Comparison of ENCODE assay signal across 8 cellular contexts in genomic region chr4:109730294-109731051, GRCh38. TPM values are rescaled to one million over a fixed set of nuclear protein-coding genes. Genes with fewer than 3 reads are reported as not detected.
DNase-seq lines count a peak whose midpoint lies in the region; ATAC-seq and TF ChIP-seq lines count a peak whose summit lies in the region.

No MANE protein-coding gene starts in this region.

- BruUV-seq in MCF 10A (replicated peaks; lab: Mats Ljungman, UMichigan), result no TSS peak

- no peak for TF ChIP-seq EP300 in sigmoid colon (IDR thresholded peaks at IDR 0.05)

- TF ChIP-seq CTCF in CD4-positive, alpha-beta T cell (IDR thresholded peaks at IDR 0.05), result no peak
- no peak for TF ChIP-seq CTCF in MCF 10A (IDR thresholded peaks at IDR 0.05; ENCODE audit: unreplicated experiment)
- no peak for TF ChIP-seq CTCF in sigmoid colon (IDR thresholded peaks at IDR 0.05)

- H3K27me3 ChIP-seq in CD4-positive, alpha-beta T cell (ENCODE audit: control insufficient read depth, insufficient read depth, low read length), result no peaks in the 10 kb centered on the region
- no peaks in the 10 kb centered on the region for H3K27me3 ChIP-seq in NT2/D1 (ENCODE audit: insufficient read depth, insufficient read length)
- no peaks in the 10 kb centered on the region for H3K27me3 ChIP-seq in sigmoid colon

- CTCF ChIA-PET in CD4-positive, alpha-beta T cell (lab: Charles Lee), result interaction anchor here (2.6 to 3.2 kb wide), 2 partner anchors 28 to 297 kb away, joined by 10 to 13 read pairs; partner anchors contain the start of genes CASP6 and SEC24B
- CTCF ChIA-PET in MCF 10A (lab: Yijun Ruan, JAX), result interaction anchor here (0.6 to 1.9 kb wide), 6 partner anchors 27 to 778 kb away, joined by 3 to 11 read pairs (median 6); partner anchors contain the start of gene CASP6

- intact Hi-C loops in CD4-positive, alpha-beta T cell (cut with DNase I, micrococcal nuclease), result loop anchor here in 1 of 2 experiments (1.0 to 10.0 kb wide), 2 partner anchors 85 to 1086 kb away; partner anchors contain the start of gene GAR1
- intact Hi-C loops in MCF 10A (cut with micrococcal nuclease), result no loop called here
- intact Hi-C loops in sigmoid colon (cut with DNase I), result loop anchor here (1.0 to 5.0 kb wide), 3 partner anchors 28 to 298 kb away; partner anchors contain the start of genes CASP6, GAR1 and SEC24B

- DNase-seq in CD4-positive, alpha-beta T cell, result no peak
- DNase-seq in NT2/D1 (ENCODE audit: low read depth, low spot score) (peak; percentile 16), MCF 10A (ENCODE audit: unreplicated experiment) (peak; percentile 62), iPS-NIHi7 (ENCODE audit: extremely low spot score) (peak; percentile 59), sigmoid colon (peak; percentile 82)
- DNase-seq in central memory CD4-positive, alpha-beta T cell, result no peak

- H3K9ac ChIP-seq in NT2/D1 (ENCODE audit: insufficient read length, low read depth), result peak overlapping the region; percentile 76

- no peak for ATAC-seq in CD4-positive, alpha-beta T cell (ENCODE audit: poor library complexity)
- peak; percentile 51 for ATAC-seq in GM18909 (IDR thresholded peaks at IDR 0.05; ENCODE audit: poor library complexity, unreplicated experiment)
- ATAC-seq in HG03103 (IDR thresholded peaks at IDR 0.05; ENCODE audit: low read depth, unreplicated experiment), result peak; percentile 40

- H3K27me3 Mint-ChIP-seq in CD4-positive, alpha-beta T cell, result no peaks in the 10 kb centered on the region
- no peaks in the 10 kb centered on the region for H3K27me3 Mint-ChIP-seq in MCF 10A (ENCODE audit: insufficient read depth, unreplicated experiment)

- H3K4me3 ChIP-seq in NT2/D1 (ENCODE audit: insufficient read length, low read depth) (peak overlapping the region; percentile 71), sigmoid colon (peak overlapping the region; percentile 57 to 96 (median 70))

- H3K36me3 Mint-ChIP-seq in CD4-positive, alpha-beta T cell (ENCODE audit: low read depth), result peaks cover 15% of the 10 kb centered on the region
- H3K36me3 Mint-ChIP-seq in MCF 10A (ENCODE audit: insufficient read depth, unreplicated experiment), result no peaks in the 10 kb centered on the region

- no peaks in the 10 kb centered on the region for H3K9me3 ChIP-seq in CD4-positive, alpha-beta T cell (ENCODE audit: control insufficient read depth, low read length)
- H3K9me3 ChIP-seq in NT2/D1 (ENCODE audit: insufficient read depth, low read length) (no peaks in the 10 kb centered on the region), sigmoid colon (no peaks in the 10 kb centered on the region)

- TF ChIP-seq POLR2A in sigmoid colon (IDR thresholded peaks at IDR 0.05), result no peak

- H3K9me3 Mint-ChIP-seq in CD4-positive, alpha-beta T cell, result no peaks in the 10 kb centered on the region
- H3K9me3 Mint-ChIP-seq in MCF 10A (ENCODE audit: unreplicated experiment), result no peaks in the 10 kb centered on the region

- peaks cover 33% of the 10 kb centered on the region for H3K4me1 Mint-ChIP-seq in CD4-positive, alpha-beta T cell (ENCODE audit: low read depth)
- H3K4me1 Mint-ChIP-seq in MCF 10A (ENCODE audit: insufficient read depth, unreplicated experiment), result peaks cover 18% of the 10 kb centered on the region

- H3K4me1 ChIP-seq in NT2/D1 (ENCODE audit: insufficient read depth, insufficient read length) (no peaks in the 10 kb centered on the region), sigmoid colon (peaks cover 0 to 17% (median 10%) of the 10 kb centered on the region in 4 donors)

- H3K27ac ChIP-seq in CD4-positive, alpha-beta T cell (ENCODE audit: low read depth, low read length), result peak overlapping the region; percentile 10
- peak overlapping the region; percentile 74 to 81 (median 78) for H3K27ac ChIP-seq in sigmoid colon

- H3K4me3 Mint-ChIP-seq in CD4-positive, alpha-beta T cell, result peak overlapping the region; percentile 82
- H3K4me3 Mint-ChIP-seq in MCF 10A (ENCODE audit: unreplicated experiment), result peak overlapping the region; percentile 88

- peak overlapping the region; percentile 89 for H3K27ac Mint-ChIP-seq in CD4-positive, alpha-beta T cell
- H3K27ac Mint-ChIP-seq in MCF 10A (ENCODE audit: low read depth, unreplicated experiment), result no peak overlapping the region

- WGBS in sigmoid colon, 2 donors, result 3 to 5% methylated on average over 26 of the region's 26 CpGs

- H3K36me3 ChIP-seq in NT2/D1 (ENCODE audit: insufficient read depth, insufficient read length, low read length) (no peaks in the 10 kb centered on the region), sigmoid colon (no peaks in the 10 kb centered on the region)

- POLR2A ChIA-PET in CD4-positive, alpha-beta T cell (lab: Charles Lee), result interaction anchor here (0.6 to 2.1 kb wide), 14 partner anchors 20 to 1110 kb away, joined by 3 to 9 read pairs (median 4); partner anchors contain the start of genes CASP6, MCUB, RPL34 and SEC24B
- POLR2A ChIA-PET in MCF 10A (lab: Yijun Ruan, JAX), result interaction anchor here (0.7 to 3.4 kb wide), 13 partner anchors 18 to 370 kb away, joined by 3 to 39 read pairs (median 4); partner anchors contain the start of genes CASP6, CFI, GAR1 and MCUB

RNA-seq across cellular contexts. Expression of gene PLA2G12A, which starts 0.6 kb away (rescaled TPM):
- 10 to 100 TPM in 1 of 2 experiments, 1 to 10 TPM in 1; 9.6 to 10.5 TPM for total RNA-seq in CD4-positive, alpha-beta T cell
- total RNA-seq in MCF 10A (2022) (52.4 and 58.0 TPM in 2 replicates), sigmoid colon (10 to 100 TPM; 18.0 to 27.7 (median 23.0) TPM)
- 10 to 100 TPM in 1 of 3 donors, 1 to 10 TPM in 2; 6.6 to 94.8 (median 9.3) TPM for polyA plus RNA-seq in sigmoid colon

RNA-seq across cellular contexts. Expression of gene CASP6, which starts 27.2 kb away (rescaled TPM):
- total RNA-seq in CD4-positive, alpha-beta T cell, result 1 to 10 TPM; 5.4 to 5.5 TPM
- total RNA-seq in MCF 10A (2022) (7.9 and 8.1 TPM in 2 replicates), sigmoid colon (10 to 100 TPM; 18.2 to 41.3 (median 26.8) TPM)
- polyA plus RNA-seq in sigmoid colon, result 100 to 1,000 TPM in 1 of 3 donors, 10 to 100 TPM in 2; 63.6 to 101 (median 87.1) TPM

Comparison
In these comparisons a context has a peak if more than half of its experiments do, and no peak if none do; other contexts are left out.
1. DNase-seq: peak in NT2/D1 (single experiment), MCF 10A (single experiment), iPS-NIHi7 (single experiment) and sigmoid colon (single experiment); none in CD4-positive, alpha-beta T cell (0 of 10) and central memory CD4-positive, alpha-beta T cell (single experiment).